20 cellular contexts compared by ENCODE assay signal in genomic region chr1:4024811-4025210, GRCh38.
DNase-seq lines count a peak whose midpoint lies in the region; ATAC-seq and TF ChIP-seq lines count a peak whose summit lies in the region.
"Had no signal": no experiment of that assay in that cellular context is flagged by ENCODE, and none has a peak within 500 bp of the region (broad histone marks: within the 10 kb centered on the region; RNA-seq: fewer than 3 reads in every experiment).

No MANE protein-coding gene starts in this region.

- no peak for TF ChIP-seq CTCF in SU-DHL-6 (IDR thresholded peaks at IDR 0.05; ENCODE audit: insufficient read depth, low read length, poor library complexity, severe bottlenecking)

- peaks cover 14 to 81% (median 58%) of the 10 kb centered on the region in 10 experiments for H3K4me1 ChIP-seq in BLaER1 treated with 17β-estradiol and CSF1 and Interleukin-3, amounts not matched to agents 10 nM and 100 nM
- peaks cover 71% of the 10 kb centered on the region for H3K4me1 ChIP-seq in Karpas-422 (ENCODE audit: low read length)
- H3K4me1 ChIP-seq: A549, BE2C had no signal

- H3K4me2 ChIP-seq in BLaER1 treated with 17β-estradiol and CSF1 and Interleukin-3, amounts not matched to agents 10 nM and 100 nM, result peak overlapping the region in 7 of 11 experiments; percentile 67 to 99 (median 96); a peak in 8 of 22 replicates
- H3K4me2 ChIP-seq in Karpas-422 (ENCODE audit: low read depth, low read length, poor library complexity, severe bottlenecking) (peak overlapping the region; percentile 45), SU-DHL-6 (ENCODE audit: low read depth, low read length, poor library complexity, severe bottlenecking) (no peak overlapping the region)
- H3K4me2 ChIP-seq: A549 had no signal

- no peak for ATAC-seq in activated CD4-positive, CD25-positive, alpha-beta regulatory T cell treated with anti-CD3 and anti-CD28 coated beads, Interleukin-2, amount 50 U/mL, for 24 hours
- ATAC-seq in GM21737 (IDR thresholded peaks at IDR 0.05; ENCODE audit: unreplicated experiment) (no peak), sciatic nerve (no peak)
- ATAC-seq: A549 had no signal

- H3K27me3 ChIP-seq in BLaER1 treated with 17β-estradiol and CSF1 and Interleukin-3, amounts not matched to agents 10 nM and 100 nM, result peaks cover 0 to 29% (median 0%) of the 10 kb centered on the region in 11 experiments; a peak in 6 of 22 replicates
- no peaks in the 10 kb centered on the region for H3K27me3 ChIP-seq in Karpas-422 (ENCODE audit: low read length)
- H3K27me3 ChIP-seq in SU-DHL-6 (ENCODE audit: low read length), result no peaks in the 10 kb centered on the region
- H3K27me3 ChIP-seq: BE2C had no signal

- H3K79me2 ChIP-seq in Karpas-422 (ENCODE audit: low read length) (no peaks in the 10 kb centered on the region), SU-DHL-6 (ENCODE audit: insufficient read depth, low read length) (peaks cover 7% of the 10 kb centered on the region; the same call in 1 of the 2 replicates)

- no peak overlapping the region for H3K9ac ChIP-seq in BLaER1 treated with 17β-estradiol and CSF1 and Interleukin-3, amounts not matched to agents 10 nM and 100 nM
- H3K9ac ChIP-seq in Karpas-422 (ENCODE audit: low read length), result no peak overlapping the region
- no peak overlapping the region for H3K9ac ChIP-seq in SU-DHL-6 (ENCODE audit: low read length)

- DNase-seq in Karpas-422 (no peak), cerebellar nuclear complex (lab: John Stamatoyannopoulos, UW) (no peak), sciatic nerve (ENCODE audit: low spot score) (no peak)
- DNase-seq: 8988T; ACHN; AML-193; BE2C; CD4-positive, CD25-positive, alpha-beta regulatory T cell; CD8-positive, alpha-beta memory T cell; DMS 273 treated with DMSO at 0.1 percent for 48 hours; DMS79; GF-D8; H7; HCEC 1CT had no signal

- no peaks in the 10 kb centered on the region for H3K9me2 ChIP-seq in Karpas-422 (replicated peaks; ENCODE audit: insufficient read depth, low read length)
- H3K9me2 ChIP-seq in SU-DHL-6 (replicated peaks; ENCODE audit: insufficient read depth, low read length), result no peaks in the 10 kb centered on the region

- H3K4me3 ChIP-seq in BLaER1 treated with 17β-estradiol and CSF1 and Interleukin-3, amounts not matched to agents 10 nM and 100 nM, result no peak overlapping the region
- H3K4me3 ChIP-seq in Karpas-422 (ENCODE audit: low read length) (no peak overlapping the region), SU-DHL-6 (ENCODE audit: insufficient read depth, low read length, poor library complexity, severe bottlenecking) (no peak overlapping the region)
- H3K4me3 ChIP-seq: A549 had no signal

- H3F3A ChIP-seq in SU-DHL-6 (ENCODE audit: insufficient read depth), result peaks cover 26% of the 10 kb centered on the region

- H3K27ac ChIP-seq in BLaER1 treated with 17β-estradiol and CSF1 and Interleukin-3, amounts not matched to agents 10 nM and 100 nM, result no peak overlapping the region
- H3K27ac ChIP-seq in Karpas-422 (ENCODE audit: low read length), result no peak overlapping the region
- H3K27ac ChIP-seq in SU-DHL-6 (ENCODE audit: low read depth, low read length), result peak overlapping the region; percentile 51
- H3K27ac ChIP-seq: A549, C4-2B had no signal

- peaks cover 0 to 1% (median 0%) of the 10 kb centered on the region in 11 experiments; a peak in 2 of 22 replicates for H3K9me3 ChIP-seq in BLaER1 treated with 17β-estradiol and CSF1 and Interleukin-3, amounts not matched to agents 10 nM and 100 nM (replicated peaks in 1 of 11)
- H3K9me3 ChIP-seq in Karpas-422 (ENCODE audit: low read length) (no peaks in the 10 kb centered on the region), SU-DHL-6 (ENCODE audit: insufficient read depth, low read length) (no peaks in the 10 kb centered on the region)
- H3K9me3 ChIP-seq: A549, BE2C had no signal

- H3K36me3 ChIP-seq in BLaER1 treated with 17β-estradiol and CSF1 and Interleukin-3, amounts not matched to agents 10 nM and 100 nM, result no peaks in the 10 kb centered on the region
- H3K36me3 ChIP-seq in Karpas-422 (ENCODE audit: insufficient read depth, low read length) (peaks cover 2% of the 10 kb centered on the region; the same call in 1 of the 2 replicates), SU-DHL-6 (ENCODE audit: low read length) (0 out of 2 replicates have a peak, but pooled peaks cover under 1% of the 10 kb centered on the region)
- H3K36me3 ChIP-seq: BE2C had no signal

- H2AFZ ChIP-seq in Karpas-422 (ENCODE audit: low read length), result no peak overlapping the region
- H2AFZ ChIP-seq in SU-DHL-6 (ENCODE audit: low read depth, low read length, severe bottlenecking), result no peak overlapping the region

- H4K20me1 ChIP-seq in BLaER1 treated with 17β-estradiol and CSF1 and Interleukin-3, amounts not matched to agents 10 nM and 100 nM, result no peaks in the 10 kb centered on the region; a peak in 1 of 22 replicates
- H4K20me1 ChIP-seq in Karpas-422 (ENCODE audit: insufficient read depth, low read depth, low read length) (no peaks in the 10 kb centered on the region), SU-DHL-6 (ENCODE audit: low read depth, low read length) (no peaks in the 10 kb centered on the region)

- intact Hi-C loops in sciatic nerve (cut with DNase I), result no loop called here
